1 cellular context compared by ENCODE assay signal in the genomic region with DNA sequence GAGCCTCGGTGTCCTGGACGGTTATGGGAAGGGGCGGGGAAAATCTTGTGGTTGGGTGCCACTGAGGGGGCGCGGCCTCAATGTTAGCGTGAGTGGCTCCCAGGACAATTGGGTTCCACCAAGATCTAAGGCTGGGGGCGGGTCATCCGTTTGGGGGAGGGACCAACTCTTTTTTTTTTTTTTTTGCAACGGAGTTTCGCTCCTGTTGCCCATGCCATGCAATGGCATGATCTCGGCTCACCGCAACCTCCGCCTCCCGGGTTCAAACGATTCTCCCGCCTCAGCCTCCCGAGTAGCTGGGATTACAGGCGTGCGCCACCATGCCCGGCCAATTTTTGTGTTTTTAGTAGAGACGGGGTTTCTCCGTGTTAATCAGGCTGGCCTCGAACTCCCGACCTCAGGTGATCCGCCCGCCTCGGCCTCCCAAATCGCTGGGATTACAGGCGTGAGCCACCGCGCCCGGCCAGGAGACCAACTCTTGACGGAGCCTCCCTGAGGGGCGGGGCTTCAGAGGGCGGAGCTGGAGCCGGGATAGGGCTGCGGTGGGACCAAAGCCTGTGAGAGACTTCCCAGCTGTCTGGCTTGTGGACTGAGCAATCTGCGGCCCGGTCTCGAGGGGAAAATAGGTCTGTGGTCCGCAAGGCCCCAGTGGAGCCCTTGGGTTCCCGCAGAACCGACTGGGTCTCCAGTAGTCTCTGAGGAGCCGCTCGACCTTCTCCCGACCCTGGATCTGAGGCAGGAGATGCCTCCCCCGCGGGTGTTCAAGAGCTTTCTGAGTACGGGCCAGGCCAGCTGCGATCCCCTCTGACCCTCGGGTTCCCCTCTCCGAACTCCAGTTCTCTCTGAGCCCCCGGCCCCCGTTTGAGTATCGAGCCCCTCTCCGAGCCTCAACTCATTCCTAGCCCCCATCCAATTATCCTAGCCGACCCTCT.
TF ChIP-seq lines count a peak whose summit lies in the region.

No MANE protein-coding gene starts in this region.

TF ChIP-seq in HepG2, 621 proteins besides CTCF, POLR2A, EP300 and RAD21 (continued from another document and continues in another):
- TF ChIP-seq, protein P1, sequence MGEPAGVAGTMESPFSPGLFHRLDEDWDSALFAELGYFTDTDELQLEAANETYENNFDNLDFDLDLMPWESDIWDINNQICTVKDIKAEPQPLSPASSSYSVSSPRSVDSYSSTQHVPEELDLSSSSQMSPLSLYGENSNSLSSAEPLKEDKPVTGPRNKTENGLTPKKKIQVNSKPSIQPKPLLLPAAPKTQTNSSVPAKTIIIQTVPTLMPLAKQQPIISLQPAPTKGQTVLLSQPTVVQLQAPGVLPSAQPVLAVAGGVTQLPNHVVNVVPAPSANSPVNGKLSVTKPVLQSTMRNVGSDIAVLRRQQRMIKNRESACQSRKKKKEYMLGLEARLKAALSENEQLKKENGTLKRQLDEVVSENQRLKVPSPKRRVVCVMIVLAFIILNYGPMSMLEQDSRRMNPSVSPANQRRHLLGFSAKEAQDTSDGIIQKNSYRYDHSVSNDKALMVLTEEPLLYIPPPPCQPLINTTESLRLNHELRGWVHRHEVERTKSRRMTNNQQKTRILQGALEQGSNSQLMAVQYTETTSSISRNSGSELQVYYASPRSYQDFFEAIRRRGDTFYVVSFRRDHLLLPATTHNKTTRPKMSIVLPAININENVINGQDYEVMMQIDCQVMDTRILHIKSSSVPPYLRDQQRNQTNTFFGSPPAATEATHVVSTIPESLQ (CRISPR knock-in tag; conservative IDR thresholded peaks at IDR 0.05) = no peak; the same call in 1 of the 2 replicates
- TF ChIP-seq CCAR2 (optimal IDR thresholded peaks at IDR 0.05; ENCODE audit: low read depth, low read length) (no peak), PHF21A (CRISPR knock-in tag; IDR thresholded peaks at IDR 0.05) (peak; percentile 58; the same call in 1 of the 2 replicates), SMAD1 (CRISPR knock-in tag; IDR thresholded peaks at IDR 0.05; ENCODE audit: borderline replicate concordance, low read depth) (peak; percentile 93), ZNF468 (CRISPR knock-in tag; IDR thresholded peaks at IDR 0.05) (peak; percentile 90; the same call in 1 of the 2 replicates), NAIF1 (CRISPR knock-in tag; IDR thresholded peaks at IDR 0.05; ENCODE audit: borderline replicate concordance) (no peak), CCDC6 (CRISPR knock-in tag; IDR thresholded peaks at IDR 0.05) (0 out of 2 replicates have a peak, but pooled peaks have one; percentile 18), MXD4 (CRISPR knock-in tag; IDR thresholded peaks at IDR 0.05) (peak; percentile 18; the same call in 1 of the 2 replicates), TBX2 (CRISPR knock-in tag; IDR thresholded peaks at IDR 0.05; ENCODE audit: borderline replicate concordance) (peak; percentile 67; the same call in 1 of the 2 replicates), SMC3 (IDR thresholded peaks at IDR 0.05; ENCODE audit: low read length) (no peak), FOXJ3 (CRISPR knock-in tag; IDR thresholded peaks at IDR 0.05; ENCODE audit: borderline replicate concordance) (0 out of 2 replicates have a peak, but pooled peaks have one; percentile 30), ZNF256 (CRISPR knock-in tag; conservative IDR thresholded peaks at IDR 0.05) (no peak), CENPT (CRISPR knock-in tag; IDR thresholded peaks at IDR 0.05; ENCODE audit: low read depth) (peak; percentile 56; the same call in 1 of the 2 replicates), ZNF589 (CRISPR knock-in tag; conservative IDR thresholded peaks at IDR 0.05) (no peak; the same call in 1 of the 2 replicates), FOSL1 (CRISPR knock-in tag; IDR thresholded peaks at IDR 0.05; ENCODE audit: borderline replicate concordance) (no peak), SPEN (CRISPR knock-in tag; IDR thresholded peaks at IDR 0.05; ENCODE audit: low read depth) (peak; percentile 60; the same call in 1 of the 2 replicates), NR1H2 (CRISPR knock-in tag; IDR thresholded peaks at IDR 0.05; ENCODE audit: borderline replicate concordance, low read depth) (no peak), CHD2 (IDR thresholded peaks at IDR 0.05; ENCODE audit: low read depth, low read length) (no peak), XRCC5 (optimal IDR thresholded peaks at IDR 0.05; ENCODE audit: low read length) (peak; percentile 65), MTA1 (CRISPR knock-in tag; IDR thresholded peaks at IDR 0.05; ENCODE audit: borderline replicate concordance) (peak; percentile 71; the same call in 1 of the 2 replicates), ZBTB7A (CRISPR knock-in tag; IDR thresholded peaks at IDR 0.05) (peak; percentile 36; the same call in 1 of the 2 replicates), MAFK (conservative IDR thresholded peaks at IDR 0.05 in 1 of 2, IDR thresholded peaks at IDR 0.05 in 1 of 2; ENCODE audit: low read length in 2 of 2) (no peak), HHEX (CRISPR knock-in tag; IDR thresholded peaks at IDR 0.05) (0 out of 2 replicates have a peak, but pooled peaks have one; percentile 5), ZNF207 (IDR thresholded peaks at IDR 0.05; ENCODE audit: borderline replicate concordance) (no peak), HOXD1 (CRISPR knock-in tag; IDR thresholded peaks at IDR 0.05) (peak; percentile 92; the same call in 1 of the 2 replicates), NCOA1 (CRISPR knock-in tag; IDR thresholded peaks at IDR 0.05) (peak; percentile 85; the same call in 1 of the 2 replicates), SALL2 (CRISPR knock-in tag; IDR thresholded peaks at IDR 0.05) (no peak; the same call in 1 of the 2 replicates)
- TF ChIP-seq, protein P2, sequence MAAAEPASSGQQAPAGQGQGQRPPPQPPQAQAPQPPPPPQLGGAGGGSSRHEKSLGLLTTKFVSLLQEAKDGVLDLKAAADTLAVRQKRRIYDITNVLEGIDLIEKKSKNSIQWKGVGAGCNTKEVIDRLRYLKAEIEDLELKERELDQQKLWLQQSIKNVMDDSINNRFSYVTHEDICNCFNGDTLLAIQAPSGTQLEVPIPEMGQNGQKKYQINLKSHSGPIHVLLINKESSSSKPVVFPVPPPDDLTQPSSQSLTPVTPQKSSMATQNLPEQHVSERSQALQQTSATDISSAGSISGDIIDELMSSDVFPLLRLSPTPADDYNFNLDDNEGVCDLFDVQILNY (CRISPR knock-in tag; conservative IDR thresholded peaks at IDR 0.05) = no peak
- TF ChIP-seq, protein P3, sequence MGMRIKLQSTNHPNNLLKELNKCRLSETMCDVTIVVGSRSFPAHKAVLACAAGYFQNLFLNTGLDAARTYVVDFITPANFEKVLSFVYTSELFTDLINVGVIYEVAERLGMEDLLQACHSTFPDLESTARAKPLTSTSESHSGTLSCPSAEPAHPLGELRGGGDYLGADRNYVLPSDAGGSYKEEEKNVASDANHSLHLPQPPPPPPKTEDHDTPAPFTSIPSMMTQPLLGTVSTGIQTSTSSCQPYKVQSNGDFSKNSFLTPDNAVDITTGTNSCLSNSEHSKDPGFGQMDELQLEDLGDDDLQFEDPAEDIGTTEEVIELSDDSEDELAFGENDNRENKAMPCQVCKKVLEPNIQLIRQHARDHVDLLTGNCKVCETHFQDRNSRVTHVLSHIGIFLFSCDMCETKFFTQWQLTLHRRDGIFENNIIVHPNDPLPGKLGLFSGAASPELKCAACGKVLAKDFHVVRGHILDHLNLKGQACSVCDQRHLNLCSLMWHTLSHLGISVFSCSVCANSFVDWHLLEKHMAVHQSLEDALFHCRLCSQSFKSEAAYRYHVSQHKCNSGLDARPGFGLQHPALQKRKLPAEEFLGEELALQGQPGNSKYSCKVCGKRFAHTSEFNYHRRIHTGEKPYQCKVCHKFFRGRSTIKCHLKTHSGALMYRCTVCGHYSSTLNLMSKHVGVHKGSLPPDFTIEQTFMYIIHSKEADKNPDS (CRISPR knock-in tag; IDR thresholded peaks at IDR 0.05) = peak; percentile 91; the same call in 1 of the 2 replicates
- TF ChIP-seq, protein P4, sequence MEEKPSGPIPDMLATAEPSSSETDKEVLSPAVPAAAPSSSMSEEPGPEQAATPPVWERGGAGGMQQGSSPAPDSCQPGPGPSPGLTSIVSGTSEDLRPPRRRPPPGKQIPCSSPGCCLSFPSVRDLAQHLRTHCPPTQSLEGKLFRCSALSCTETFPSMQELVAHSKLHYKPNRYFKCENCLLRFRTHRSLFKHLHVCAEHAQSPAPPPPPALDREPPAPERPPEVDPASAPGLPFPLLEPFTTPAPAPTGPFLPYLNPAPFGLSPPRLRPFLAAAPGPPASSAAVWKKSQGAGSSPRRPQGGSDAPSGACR (CRISPR knock-in tag; IDR thresholded peaks at IDR 0.05) = peak; percentile 49; the same call in 1 of the 2 replicates
- TF ChIP-seq, protein P5, sequence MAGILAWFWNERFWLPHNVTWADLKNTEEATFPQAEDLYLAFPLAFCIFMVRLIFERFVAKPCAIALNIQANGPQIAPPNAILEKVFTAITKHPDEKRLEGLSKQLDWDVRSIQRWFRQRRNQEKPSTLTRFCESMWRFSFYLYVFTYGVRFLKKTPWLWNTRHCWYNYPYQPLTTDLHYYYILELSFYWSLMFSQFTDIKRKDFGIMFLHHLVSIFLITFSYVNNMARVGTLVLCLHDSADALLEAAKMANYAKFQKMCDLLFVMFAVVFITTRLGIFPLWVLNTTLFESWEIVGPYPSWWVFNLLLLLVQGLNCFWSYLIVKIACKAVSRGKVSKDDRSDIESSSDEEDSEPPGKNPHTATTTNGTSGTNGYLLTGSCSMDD (CRISPR knock-in tag; IDR thresholded peaks at IDR 0.05) = no peak
- TF ChIP-seq, protein P6, sequence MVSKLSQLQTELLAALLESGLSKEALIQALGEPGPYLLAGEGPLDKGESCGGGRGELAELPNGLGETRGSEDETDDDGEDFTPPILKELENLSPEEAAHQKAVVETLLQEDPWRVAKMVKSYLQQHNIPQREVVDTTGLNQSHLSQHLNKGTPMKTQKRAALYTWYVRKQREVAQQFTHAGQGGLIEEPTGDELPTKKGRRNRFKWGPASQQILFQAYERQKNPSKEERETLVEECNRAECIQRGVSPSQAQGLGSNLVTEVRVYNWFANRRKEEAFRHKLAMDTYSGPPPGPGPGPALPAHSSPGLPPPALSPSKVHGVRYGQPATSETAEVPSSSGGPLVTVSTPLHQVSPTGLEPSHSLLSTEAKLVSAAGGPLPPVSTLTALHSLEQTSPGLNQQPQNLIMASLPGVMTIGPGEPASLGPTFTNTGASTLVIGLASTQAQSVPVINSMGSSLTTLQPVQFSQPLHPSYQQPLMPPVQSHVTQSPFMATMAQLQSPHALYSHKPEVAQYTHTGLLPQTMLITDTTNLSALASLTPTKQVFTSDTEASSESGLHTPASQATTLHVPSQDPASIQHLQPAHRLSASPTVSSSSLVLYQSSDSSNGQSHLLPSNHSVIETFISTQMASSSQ (IDR thresholded peaks at IDR 0.05; ENCODE audit: low read depth) = no peak
- TF ChIP-seq, protein P6 (CRISPR knock-in tag; IDR thresholded peaks at IDR 0.05; ENCODE audit: borderline replicate concordance) = no peak
- TF ChIP-seq, protein P7, sequence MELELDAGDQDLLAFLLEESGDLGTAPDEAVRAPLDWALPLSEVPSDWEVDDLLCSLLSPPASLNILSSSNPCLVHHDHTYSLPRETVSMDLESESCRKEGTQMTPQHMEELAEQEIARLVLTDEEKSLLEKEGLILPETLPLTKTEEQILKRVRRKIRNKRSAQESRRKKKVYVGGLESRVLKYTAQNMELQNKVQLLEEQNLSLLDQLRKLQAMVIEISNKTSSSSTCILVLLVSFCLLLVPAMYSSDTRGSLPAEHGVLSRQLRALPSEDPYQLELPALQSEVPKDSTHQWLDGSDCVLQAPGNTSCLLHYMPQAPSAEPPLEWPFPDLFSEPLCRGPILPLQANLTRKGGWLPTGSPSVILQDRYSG (CRISPR knock-in tag; IDR thresholded peaks at IDR 0.05) = no peak; the same call in 1 of the 2 replicates
- TF ChIP-seq, protein P8, sequence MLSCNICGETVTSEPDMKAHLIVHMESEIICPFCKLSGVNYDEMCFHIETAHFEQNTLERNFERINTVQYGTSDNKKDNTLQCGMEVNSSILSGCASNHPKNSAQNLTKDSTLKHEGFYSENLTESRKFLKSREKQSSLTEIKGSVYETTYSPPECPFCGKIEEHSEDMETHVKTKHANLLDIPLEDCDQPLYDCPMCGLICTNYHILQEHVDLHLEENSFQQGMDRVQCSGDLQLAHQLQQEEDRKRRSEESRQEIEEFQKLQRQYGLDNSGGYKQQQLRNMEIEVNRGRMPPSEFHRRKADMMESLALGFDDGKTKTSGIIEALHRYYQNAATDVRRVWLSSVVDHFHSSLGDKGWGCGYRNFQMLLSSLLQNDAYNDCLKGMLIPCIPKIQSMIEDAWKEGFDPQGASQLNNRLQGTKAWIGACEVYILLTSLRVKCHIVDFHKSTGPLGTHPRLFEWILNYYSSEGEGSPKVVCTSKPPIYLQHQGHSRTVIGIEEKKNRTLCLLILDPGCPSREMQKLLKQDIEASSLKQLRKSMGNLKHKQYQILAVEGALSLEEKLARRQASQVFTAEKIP (CRISPR knock-in tag; IDR thresholded peaks at IDR 0.05; ENCODE audit: borderline replicate concordance) = no peak
- TF ChIP-seq, protein P9, sequence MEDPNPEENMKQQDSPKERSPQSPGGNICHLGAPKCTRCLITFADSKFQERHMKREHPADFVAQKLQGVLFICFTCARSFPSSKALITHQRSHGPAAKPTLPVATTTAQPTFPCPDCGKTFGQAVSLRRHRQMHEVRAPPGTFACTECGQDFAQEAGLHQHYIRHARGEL (CRISPR knock-in tag; IDR thresholded peaks at IDR 0.05) = no peak
- TF ChIP-seq, protein P10, sequence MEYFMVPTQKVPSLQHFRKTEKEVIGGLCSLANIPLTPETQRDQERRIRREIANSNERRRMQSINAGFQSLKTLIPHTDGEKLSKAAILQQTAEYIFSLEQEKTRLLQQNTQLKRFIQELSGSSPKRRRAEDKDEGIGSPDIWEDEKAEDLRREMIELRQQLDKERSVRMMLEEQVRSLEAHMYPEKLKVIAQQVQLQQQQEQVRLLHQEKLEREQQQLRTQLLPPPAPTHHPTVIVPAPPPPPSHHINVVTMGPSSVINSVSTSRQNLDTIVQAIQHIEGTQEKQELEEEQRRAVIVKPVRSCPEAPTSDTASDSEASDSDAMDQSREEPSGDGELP (IDR thresholded peaks at IDR 0.05; ENCODE audit: borderline replicate concordance, low read depth) = peak; percentile 95
- TF ChIP-seq, protein P11, sequence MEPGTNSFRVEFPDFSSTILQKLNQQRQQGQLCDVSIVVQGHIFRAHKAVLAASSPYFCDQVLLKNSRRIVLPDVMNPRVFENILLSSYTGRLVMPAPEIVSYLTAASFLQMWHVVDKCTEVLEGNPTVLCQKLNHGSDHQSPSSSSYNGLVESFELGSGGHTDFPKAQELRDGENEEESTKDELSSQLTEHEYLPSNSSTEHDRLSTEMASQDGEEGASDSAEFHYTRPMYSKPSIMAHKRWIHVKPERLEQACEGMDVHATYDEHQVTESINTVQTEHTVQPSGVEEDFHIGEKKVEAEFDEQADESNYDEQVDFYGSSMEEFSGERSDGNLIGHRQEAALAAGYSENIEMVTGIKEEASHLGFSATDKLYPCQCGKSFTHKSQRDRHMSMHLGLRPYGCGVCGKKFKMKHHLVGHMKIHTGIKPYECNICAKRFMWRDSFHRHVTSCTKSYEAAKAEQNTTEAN (CRISPR knock-in tag; conservative IDR thresholded peaks at IDR 0.05) = peak; percentile 73; the same call in 1 of the 2 replicates
